Comparison of ENCODE assay signal across 1 cellular context in the genomic region with DNA sequence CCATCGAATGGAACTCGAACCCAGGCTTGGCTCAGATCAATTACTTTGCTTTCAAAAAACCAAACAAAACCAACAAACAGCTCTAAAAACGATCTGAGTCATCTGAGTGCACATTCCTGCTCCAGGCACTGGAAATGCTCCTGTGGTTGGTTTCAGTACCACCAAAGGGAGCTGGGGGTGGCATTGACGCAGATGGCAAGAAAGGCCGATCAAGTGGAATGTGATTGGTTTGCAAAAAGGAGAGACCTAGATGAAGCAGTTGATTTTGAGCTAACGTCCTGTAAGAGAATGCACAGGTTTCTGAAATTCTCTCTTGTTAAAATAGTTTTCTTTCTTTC.
TF ChIP-seq lines count a peak whose summit lies in the region.

No MANE protein-coding gene starts in this region.

TF ChIP-seq in GM23338, 12 proteins besides CTCF, POLR2A, EP300 and RAD21 (continued from another document):
- TF ChIP-seq, protein P1, sequence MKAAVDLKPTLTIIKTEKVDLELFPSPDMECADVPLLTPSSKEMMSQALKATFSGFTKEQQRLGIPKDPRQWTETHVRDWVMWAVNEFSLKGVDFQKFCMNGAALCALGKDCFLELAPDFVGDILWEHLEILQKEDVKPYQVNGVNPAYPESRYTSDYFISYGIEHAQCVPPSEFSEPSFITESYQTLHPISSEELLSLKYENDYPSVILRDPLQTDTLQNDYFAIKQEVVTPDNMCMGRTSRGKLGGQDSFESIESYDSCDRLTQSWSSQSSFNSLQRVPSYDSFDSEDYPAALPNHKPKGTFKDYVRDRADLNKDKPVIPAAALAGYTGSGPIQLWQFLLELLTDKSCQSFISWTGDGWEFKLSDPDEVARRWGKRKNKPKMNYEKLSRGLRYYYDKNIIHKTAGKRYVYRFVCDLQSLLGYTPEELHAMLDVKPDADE (IDR thresholded peaks at IDR 0.05): no peak
- TF ChIP-seq ZNF331 (CRISPR knock-in tag; IDR thresholded peaks at IDR 0.05; ENCODE audit: low read depth) (no peak), JUNB (IDR thresholded peaks at IDR 0.05; ENCODE audit: unreplicated experiment) (no peak)
- TF ChIP-seq, protein P2, sequence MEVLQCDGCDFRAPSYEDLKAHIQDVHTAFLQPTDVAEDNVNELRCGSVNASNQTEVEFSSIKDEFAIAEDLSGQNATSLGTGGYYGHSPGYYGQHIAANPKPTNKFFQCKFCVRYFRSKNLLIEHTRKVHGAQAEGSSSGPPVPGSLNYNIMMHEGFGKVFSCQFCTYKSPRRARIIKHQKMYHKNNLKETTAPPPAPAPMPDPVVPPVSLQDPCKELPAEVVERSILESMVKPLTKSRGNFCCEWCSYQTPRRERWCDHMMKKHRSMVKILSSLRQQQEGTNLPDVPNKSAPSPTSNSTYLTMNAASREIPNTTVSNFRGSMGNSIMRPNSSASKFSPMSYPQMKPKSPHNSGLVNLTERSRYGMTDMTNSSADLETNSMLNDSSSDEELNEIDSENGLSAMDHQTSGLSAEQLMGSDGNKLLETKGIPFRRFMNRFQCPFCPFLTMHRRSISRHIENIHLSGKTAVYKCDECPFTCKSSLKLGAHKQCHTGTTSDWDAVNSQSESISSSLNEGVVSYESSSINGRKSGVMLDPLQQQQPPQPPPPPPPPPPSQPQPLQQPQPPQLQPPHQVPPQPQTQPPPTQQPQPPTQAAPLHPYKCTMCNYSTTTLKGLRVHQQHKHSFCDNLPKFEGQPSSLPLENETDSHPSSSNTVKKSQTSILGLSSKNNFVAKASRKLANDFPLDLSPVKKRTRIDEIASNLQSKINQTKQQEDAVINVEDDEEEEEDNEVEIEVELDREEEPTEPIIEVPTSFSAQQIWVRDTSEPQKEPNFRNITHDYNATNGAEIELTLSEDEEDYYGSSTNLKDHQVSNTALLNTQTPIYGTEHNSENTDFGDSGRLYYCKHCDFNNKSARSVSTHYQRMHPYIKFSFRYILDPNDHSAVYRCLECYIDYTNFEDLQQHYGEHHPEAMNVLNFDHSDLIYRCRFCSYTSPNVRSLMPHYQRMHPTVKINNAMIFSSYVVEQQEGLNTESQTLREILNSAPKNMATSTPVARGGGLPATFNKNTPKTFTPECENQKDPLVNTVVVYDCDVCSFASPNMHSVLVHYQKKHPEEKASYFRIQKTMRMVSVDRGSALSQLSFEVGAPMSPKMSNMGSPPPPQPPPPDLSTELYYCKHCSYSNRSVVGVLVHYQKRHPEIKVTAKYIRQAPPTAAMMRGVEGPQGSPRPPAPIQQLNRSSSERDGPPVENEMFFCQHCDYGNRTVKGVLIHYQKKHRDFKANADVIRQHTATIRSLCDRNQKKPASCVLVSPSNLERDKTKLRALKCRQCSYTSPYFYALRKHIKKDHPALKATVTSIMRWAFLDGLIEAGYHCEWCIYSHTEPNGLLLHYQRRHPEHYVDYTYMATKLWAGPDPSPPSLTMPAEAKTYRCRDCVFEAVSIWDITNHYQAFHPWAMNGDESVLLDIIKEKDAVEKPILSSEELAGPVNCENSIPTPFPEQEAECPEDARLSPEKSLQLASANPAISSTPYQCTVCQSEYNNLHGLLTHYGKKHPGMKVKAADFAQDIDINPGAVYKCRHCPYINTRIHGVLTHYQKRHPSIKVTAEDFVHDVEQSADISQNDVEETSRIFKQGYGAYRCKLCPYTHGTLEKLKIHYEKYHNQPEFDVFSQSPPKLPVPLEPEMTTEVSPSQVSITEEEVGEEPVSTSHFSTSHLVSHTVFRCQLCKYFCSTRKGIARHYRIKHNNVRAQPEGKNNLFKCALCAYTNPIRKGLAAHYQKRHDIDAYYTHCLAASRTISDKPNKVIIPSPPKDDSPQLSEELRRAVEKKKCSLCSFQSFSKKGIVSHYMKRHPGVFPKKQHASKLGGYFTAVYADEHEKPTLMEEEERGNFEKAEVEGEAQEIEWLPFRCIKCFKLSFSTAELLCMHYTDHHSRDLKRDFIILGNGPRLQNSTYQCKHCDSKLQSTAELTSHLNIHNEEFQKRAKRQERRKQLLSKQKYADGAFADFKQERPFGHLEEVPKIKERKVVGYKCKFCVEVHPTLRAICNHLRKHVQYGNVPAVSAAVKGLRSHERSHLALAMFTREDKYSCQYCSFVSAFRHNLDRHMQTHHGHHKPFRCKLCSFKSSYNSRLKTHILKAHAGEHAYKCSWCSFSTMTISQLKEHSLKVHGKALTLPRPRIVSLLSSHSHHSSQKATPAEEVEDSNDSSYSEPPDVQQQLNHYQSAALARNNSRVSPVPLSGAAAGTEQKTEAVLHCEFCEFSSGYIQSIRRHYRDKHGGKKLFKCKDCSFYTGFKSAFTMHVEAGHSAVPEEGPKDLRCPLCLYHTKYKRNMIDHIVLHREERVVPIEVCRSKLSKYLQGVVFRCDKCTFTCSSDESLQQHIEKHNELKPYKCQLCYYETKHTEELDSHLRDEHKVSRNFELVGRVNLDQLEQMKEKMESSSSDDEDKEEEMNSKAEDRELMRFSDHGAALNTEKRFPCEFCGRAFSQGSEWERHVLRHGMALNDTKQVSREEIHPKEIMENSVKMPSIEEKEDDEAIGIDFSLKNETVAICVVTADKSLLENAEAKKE (CRISPR knock-in tag; IDR thresholded peaks at IDR 0.05): no peak
